Comparison of ENCODE assay signal across 2 cellular contexts in genomic region chr9:97551308-97551707, GRCh38.
TF ChIP-seq lines count a peak whose summit lies in the region.

No MANE protein-coding gene starts in this region.

TF ChIP-seq in liver, 16 proteins besides CTCF, POLR2A, EP300 and RAD21:
- TF ChIP-seq RXRA (IDR thresholded peaks at IDR 0.05), result peak; percentile 16 to 43
- no peak for TF ChIP-seq EGR1 (IDR thresholded peaks at IDR 0.05; ENCODE audit: low read depth in 2 of 2)
- peak; percentile 72 for TF ChIP-seq HNF4G (IDR thresholded peaks at IDR 0.05)
- TF ChIP-seq JUND (IDR thresholded peaks at IDR 0.05), result peak in 1 of 2 donors; percentile 19
- peak; percentile 54 to 91 for TF ChIP-seq HNF4A (conservative IDR thresholded peaks at IDR 0.05)
- TF ChIP-seq SP1 (IDR thresholded peaks at IDR 0.05), result peak; percentile 72
- no peak for TF ChIP-seq ZBTB33 (IDR thresholded peaks at IDR 0.05)

TF ChIP-seq in HepG2, 621 proteins besides CTCF, POLR2A, EP300 and RAD21:
- TF ChIP-seq HOXA5 (CRISPR knock-in tag; IDR thresholded peaks at IDR 0.05) (no peak), MLX (CRISPR knock-in tag; IDR thresholded peaks at IDR 0.05) (no peak), DPF2 (CRISPR knock-in tag; IDR thresholded peaks at IDR 0.05; ENCODE audit: borderline replicate concordance, low read depth) (no peak), HES4 (CRISPR knock-in tag; IDR thresholded peaks at IDR 0.05; ENCODE audit: borderline replicate concordance) (no peak), HNRNPL (IDR thresholded peaks at IDR 0.05; ENCODE audit: low read depth, low read length) (no peak), ZNF546 (CRISPR knock-in tag; conservative IDR thresholded peaks at IDR 0.05) (no peak), DBP (CRISPR knock-in tag; IDR thresholded peaks at IDR 0.05; ENCODE audit: not compliant biosample characterization) (no peak), E2F1 (CRISPR knock-in tag; IDR thresholded peaks at IDR 0.05) (no peak), ZNF121 (CRISPR knock-in tag; IDR thresholded peaks at IDR 0.05) (no peak), U2AF1 (optimal IDR thresholded peaks at IDR 0.05; ENCODE audit: low read depth, low read length) (no peak), NFRKB (IDR thresholded peaks at IDR 0.05) (no peak), ZNF414 (CRISPR knock-in tag; IDR thresholded peaks at IDR 0.05) (no peak)
TF ChIP-seq in HepG2: peak in this region for 0.
